Comparison of ENCODE assay signal across 27 cellular contexts in the genomic region with DNA sequence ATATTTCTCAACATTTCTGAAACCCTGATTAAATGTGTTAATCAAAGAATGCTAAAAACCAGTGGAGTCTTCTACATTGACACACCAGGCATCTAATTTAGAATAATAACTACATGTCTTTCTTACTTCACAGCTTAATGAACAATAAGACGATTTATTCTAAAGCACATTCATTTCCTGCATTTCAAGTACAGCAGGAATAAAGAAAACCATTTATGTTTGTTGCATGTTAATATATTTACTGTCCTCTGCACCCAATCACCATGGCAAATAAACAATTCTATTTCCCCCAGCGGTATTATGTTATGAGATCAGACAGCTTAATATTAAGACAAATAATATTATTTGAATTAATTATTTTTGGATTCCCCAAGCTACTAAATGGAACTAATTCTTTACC.
"Had no signal": no experiment of that assay in that cellular context is flagged by ENCODE, and none has a peak within 500 bp of the region (broad histone marks: within the 10 kb centered on the region; RNA-seq: fewer than 3 reads in every experiment).

No MANE protein-coding gene starts in this region.

- H3K36me3 ChIP-seq: neutrophil, pancreas, prostate gland, right lobe of liver, sigmoid colon, stomach, thoracic aorta, thyroid gland, tibial nerve, upper lobe of left lung, vagina had no signal

- DNase-seq: nephron progenitor cell; nucleus accumbens; pancreas; retina; right cardiac atrium; right lobe of liver; sigmoid colon; small intestine; stimulated activated CD4-positive, alpha-beta T cell treated with anti-CD3 and anti-CD28 coated beads, Interleukin-15, amount 100 ng/mL, for 24 hours; stimulated activated CD4-positive, alpha-beta T cell treated with anti-CD3 and anti-CD28 coated beads, Interleukin-2, amount 100 ng/mL, for 24 hours; stimulated activated CD4-positive, alpha-beta T cell treated with anti-CD3 and anti-CD28 coated beads, Interleukin-2, amount 100 ng/mL, for 48 hours; stimulated activated CD4-positive, alpha-beta T cell treated with anti-CD3 and anti-CD28 coated beads, Interleukin-4, amount 100 ng/mL, for 24 hours; stimulated activated naive B cell treated with anti-CD40 and anti-IgM and Interleukin-4, amounts not matched to agents 10 μg/mL and 1 μg/mL and 100 μg/mL, for 72 hours; stimulated activated naive CD4-positive, alpha-beta T cell treated with Interleukin-2 at 50 U/mL for 16 hours; stomach; thyroid gland; trophoblast cell; upper lobe of left lung had no signal

- H3K36me3 Mint-ChIP-seq: natural killer cell treated with Interleukin-12 subunit alpha and Interleukin-12 subunit beta and Interleukin-15 and Interleukin-18, amount 100 ng/mL, for 72 hours; stimulated activated effector memory CD8-positive, alpha-beta T cell treated with anti-CD3 and anti-CD28 coated beads, Interleukin-12 subunit alpha, Interleukin-12 subunit beta, amount 100 ng/mL, for 72 hours; stimulated activated naive B cell treated with anti-CD40 and anti-IgM and Interleukin-4, amounts not matched to agents 10 μg/mL and 1 μg/mL and 100 μg/mL, for 72 hours had no signal

- H3K27me3 Mint-ChIP-seq: natural killer cell treated with Interleukin-12 subunit alpha and Interleukin-12 subunit beta and Interleukin-15 and Interleukin-18, amount 100 ng/mL, for 72 hours; stimulated activated naive B cell treated with anti-CD40 and anti-IgM and Interleukin-4, amounts not matched to agents 10 μg/mL and 1 μg/mL and 100 μg/mL, for 72 hours; stimulated activated naive CD8-positive, alpha-beta T cell treated with anti-CD3 and anti-CD28 coated beads, Interleukin-15, Interleukin-2, amounts not matched to agents 100 ng/mL and 50 ng/mL, for 24 hours had no signal

- H3K4me3 Mint-ChIP-seq: natural killer cell treated with Interleukin-12 subunit alpha and Interleukin-12 subunit beta and Interleukin-15 and Interleukin-18, amount 100 ng/mL, for 72 hours; nephron progenitor cell; neural crest cell; stimulated activated effector memory CD8-positive, alpha-beta T cell treated with anti-CD3 and anti-CD28 coated beads, Interleukin-12 subunit alpha, Interleukin-12 subunit beta, amount 100 ng/mL, for 72 hours; stimulated activated naive B cell treated with anti-CD40 and anti-IgM and Interleukin-4, amounts not matched to agents 10 μg/mL and 1 μg/mL and 100 μg/mL, for 72 hours; stimulated activated naive CD8-positive, alpha-beta T cell treated with anti-CD3 and anti-CD28 coated beads, Interleukin-15, Interleukin-2, amounts not matched to agents 100 ng/mL and 50 ng/mL, for 24 hours had no signal

- H3K9me3 ChIP-seq: neutrophil, pancreas, prostate gland, right lobe of liver, sigmoid colon, thoracic aorta, thyroid gland, tibial nerve, upper lobe of left lung, vagina had no signal

- H3K27ac Mint-ChIP-seq: natural killer cell treated with Interleukin-12 subunit alpha and Interleukin-12 subunit beta and Interleukin-15 and Interleukin-18, amount 100 ng/mL, for 72 hours; nephron progenitor cell; stimulated activated effector memory CD8-positive, alpha-beta T cell treated with anti-CD3 and anti-CD28 coated beads, Interleukin-12 subunit alpha, Interleukin-12 subunit beta, amount 100 ng/mL, for 72 hours; stimulated activated naive B cell treated with anti-CD40 and anti-IgM and Interleukin-4, amounts not matched to agents 10 μg/mL and 1 μg/mL and 100 μg/mL, for 72 hours; stimulated activated naive CD8-positive, alpha-beta T cell treated with anti-CD3 and anti-CD28 coated beads, Interleukin-15, Interleukin-2, amounts not matched to agents 100 ng/mL and 50 ng/mL, for 24 hours had no signal

- H3K27ac ChIP-seq: neutrophil, pancreas, prostate gland, right lobe of liver, sigmoid colon, stomach, thoracic aorta, thyroid gland, tibial nerve, upper lobe of left lung, vagina had no signal

- H3K27me3 ChIP-seq: neutrophil, pancreas, right lobe of liver, sigmoid colon, stomach, thyroid gland, tibial nerve, upper lobe of left lung, vagina had no signal

- H3K4me3 ChIP-seq: pancreas, prostate gland, right lobe of liver, sigmoid colon, stomach, thoracic aorta, thyroid gland, tibial nerve, upper lobe of left lung, vagina had no signal

- H3K4me1 Mint-ChIP-seq: nephron progenitor cell; neural crest cell; stimulated activated effector memory CD8-positive, alpha-beta T cell treated with anti-CD3 and anti-CD28 coated beads, Interleukin-12 subunit alpha, Interleukin-12 subunit beta, amount 100 ng/mL, for 72 hours; stimulated activated naive B cell treated with anti-CD40 and anti-IgM and Interleukin-4, amounts not matched to agents 10 μg/mL and 1 μg/mL and 100 μg/mL, for 72 hours had no signal

- ATAC-seq: natural killer cell treated with Interleukin-12 subunit alpha and Interleukin-12 subunit beta and Interleukin-15 and Interleukin-18, amount 100 ng/mL, for 72 hours; pancreas; right cardiac atrium; right lobe of liver; stimulated activated effector memory CD8-positive, alpha-beta T cell treated with anti-CD3 and anti-CD28 coated beads, Interleukin-12 subunit alpha, Interleukin-12 subunit beta, amount 100 ng/mL, for 72 hours; stimulated activated naive B cell treated with anti-CD40 and anti-IgM and Interleukin-4, amounts not matched to agents 10 μg/mL and 1 μg/mL and 100 μg/mL, for 72 hours had no signal

- H3K4me1 ChIP-seq: pancreas, prostate gland, right lobe of liver, sigmoid colon, stomach, thyroid gland, tibial nerve, upper lobe of left lung, vagina had no signal

- H3K9me3 Mint-ChIP-seq: nephron progenitor cell had no signal
